22 cellular contexts compared by ENCODE assay signal in the genomic region with DNA sequence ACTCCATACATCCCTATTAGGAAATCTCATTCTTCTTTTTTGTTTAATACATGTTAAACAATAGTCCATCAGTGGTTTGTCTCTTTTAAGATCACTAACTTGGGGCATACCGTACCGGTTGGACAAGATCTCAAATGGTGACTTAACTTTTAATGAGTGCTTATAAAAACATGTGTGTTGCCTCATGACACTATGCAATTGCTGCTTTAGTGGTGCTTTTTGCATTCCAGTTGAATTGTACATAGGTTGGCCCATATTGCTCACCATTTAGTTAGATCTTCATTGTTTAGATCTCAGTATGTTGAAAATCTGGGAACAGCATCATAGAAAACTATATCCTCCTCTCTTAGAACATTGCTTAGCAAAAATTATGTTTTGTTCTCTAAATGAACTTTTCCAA. TPM values are rescaled to one million over a fixed set of nuclear protein-coding genes. Genes with fewer than 3 reads are reported as not detected.
DNase-seq lines count a peak whose midpoint lies in the region; ATAC-seq and TF ChIP-seq lines count a peak whose summit lies in the region.
"Had no signal": no experiment of that assay in that cellular context is flagged by ENCODE, and none has a peak within 500 bp of the region (broad histone marks: within the 10 kb centered on the region; RNA-seq: fewer than 3 reads in every experiment).

No MANE protein-coding gene starts in this region.

- CTCF ChIA-PET in RWPE1 (lab: Yijun Ruan, JAX), result no interaction called here

- no peak overlapping the region for H2BK12ac ChIP-seq in trophoblast cell (ENCODE audit: low read length)

- POLR2A ChIA-PET in RWPE1 (lab: Yijun Ruan, JAX; ENCODE audit: low non-redundant PET), result no interaction called here

- H3K4me3 ChIP-seq in fibroblast of lung (replicated peaks in 1 of 4; ENCODE audit: control extremely low read depth in 1 of 4, insufficient read depth in 1 of 4, low read depth in 3 of 4, low read length in 4 of 4), result no peak overlapping the region
- no peak overlapping the region for H3K4me3 ChIP-seq in trophoblast cell (ENCODE audit: low read depth, low read length)
- H3K4me3 ChIP-seq: gastrocnemius medialis, MG63 had no signal

- no peak overlapping the region for H4K91ac ChIP-seq in trophoblast cell (ENCODE audit: low read depth, low read length)

- H3K9ac ChIP-seq in fibroblast of lung (ENCODE audit: insufficient read depth, low read length) (no peak overlapping the region), trophoblast cell (ENCODE audit: low read length) (no peak overlapping the region)

- no peak overlapping the region for H2BK120ac ChIP-seq in trophoblast cell (ENCODE audit: insufficient read depth, low read length, poor library complexity)

- no peak overlapping the region for H3K14ac ChIP-seq in trophoblast cell (ENCODE audit: low read length)

- no peak overlapping the region for H3K18ac ChIP-seq in trophoblast cell (ENCODE audit: low read length)

- H3K36me3 ChIP-seq in fibroblast of lung (ENCODE audit: control insufficient read depth, insufficient read depth, low read length) (no peaks in the 10 kb centered on the region), trophoblast cell (ENCODE audit: control insufficient read depth in 1 of 2, insufficient read depth in 2 of 2, low read length in 2 of 2) (no peaks in the 10 kb centered on the region)
- H3K36me3 ChIP-seq: gastrocnemius medialis, MG63 had no signal

- H3K4me3 Mint-ChIP-seq in glutamatergic neuron (ENCODE audit: unreplicated experiment), result no peak overlapping the region
- H3K4me3 Mint-ChIP-seq: H9, nephron had no signal

- no peaks in the 10 kb centered on the region for H4K20me1 ChIP-seq in fibroblast of lung (ENCODE audit: control insufficient read depth, extremely low read depth, insufficient read depth, low read length)

- H2AFZ ChIP-seq in fibroblast of lung (ENCODE audit: low read length) (no peak overlapping the region), trophoblast cell (ENCODE audit: insufficient read depth, low read length, poor library complexity) (no peak overlapping the region)

- H3K79me2 ChIP-seq in fibroblast of lung (ENCODE audit: control insufficient read depth, insufficient read depth, low read length) (peaks cover 4% of the 10 kb centered on the region), trophoblast cell (ENCODE audit: control insufficient read depth, insufficient read depth, low read length, poor library complexity) (no peaks in the 10 kb centered on the region)

- no peaks in the 10 kb centered on the region for H3K4me1 Mint-ChIP-seq in glutamatergic neuron (ENCODE audit: low read depth, unreplicated experiment)

- no peak overlapping the region for H3K4ac ChIP-seq in trophoblast cell (ENCODE audit: low read depth, low read length)

- peak; percentile 85 for DNase-seq in EH (ENCODE audit: low read depth)
- peak; percentile 64 for DNase-seq in RWPE1 (ENCODE audit: low spot score)
- peak; percentile 60 to 64 for DNase-seq in fibroblast of lung (ENCODE audit: low read depth in 2 of 2)
- peak; percentile 73 to 91 for DNase-seq in trophoblast cell
- no peak for DNase-seq in NCI-H2171 treated with DMSO at 0.1 percent for 48 hours (lab: John Stamatoyannopoulos, UW)
- no peak for DNase-seq in NCI-H1105 (lab: John Stamatoyannopoulos, UW)
- DNase-seq in glutamatergic neuron, result no peak
- DNase-seq: activated CD4-positive, alpha-beta T cell treated with anti-CD3 and anti-CD28 coated beads for 1 hour; activated CD8-positive, alpha-beta memory T cell treated with anti-CD3 and anti-CD28 coated beads, Interleukin-2, amount 50 U/mL, for 4 hours; activated naive CD4-positive, alpha-beta T cell treated with Interleukin-2 at 50 U/mL for 16 hours; AML-193; COR-L47; gastrocnemius medialis; GF-D8; H9; MG63; NCI-H1930; NCI-H510A; SIG-M5; T-helper 2 cell had no signal

- H3K27ac ChIP-seq in RWPE1, result no peak overlapping the region
- H3K27ac ChIP-seq in fibroblast of lung (ENCODE audit: insufficient read depth, low read length), result no peak overlapping the region
- no peak overlapping the region for H3K27ac ChIP-seq in trophoblast cell (ENCODE audit: low read depth, low read length)
- H3K27ac ChIP-seq: gastrocnemius medialis had no signal

- TF ChIP-seq CTCF in RWPE1 (conservative IDR thresholded peaks at IDR 0.05; ENCODE audit: low read depth) (no peak), fibroblast of lung (conservative IDR thresholded peaks at IDR 0.05 in 1 of 2, IDR thresholded peaks at IDR 0.05 in 1 of 2; ENCODE audit: low read depth in 1 of 2, low read length in 2 of 2) (no peak), glutamatergic neuron (IDR thresholded peaks at IDR 0.05; ENCODE audit: partially characterized antibody, unreplicated experiment) (no peak)

- no peak overlapping the region for H3K23ac ChIP-seq in trophoblast cell (ENCODE audit: low read length)

- no peaks in the 10 kb centered on the region for H3K9me3 Mint-ChIP-seq in glutamatergic neuron (ENCODE audit: unreplicated experiment)
- H3K9me3 Mint-ChIP-seq: H9, nephron had no signal

- H4K12ac ChIP-seq in trophoblast cell (ENCODE audit: low read depth, low read length), result no peak overlapping the region

- no peak overlapping the region for H2BK5ac ChIP-seq in trophoblast cell (ENCODE audit: low read depth, low read length, poor library complexity)

- H2AK5ac ChIP-seq in trophoblast cell (ENCODE audit: low read length), result no peak overlapping the region

- H3K36me3 Mint-ChIP-seq in glutamatergic neuron (ENCODE audit: unreplicated experiment), result peaks cover 7% of the 10 kb centered on the region

- no peaks in the 10 kb centered on the region for H3K27me3 ChIP-seq in fibroblast of lung (ENCODE audit: control insufficient read depth, insufficient read depth, low read length)
- no peaks in the 10 kb centered on the region for H3K27me3 ChIP-seq in trophoblast cell (ENCODE audit: insufficient read depth, low read length)
- H3K27me3 ChIP-seq: gastrocnemius medialis, MG63 had no signal

- H3K4me1 ChIP-seq in fibroblast of lung (ENCODE audit: control insufficient read depth, extremely low read depth, insufficient read depth, low read length), result peaks cover 2% of the 10 kb centered on the region
- peaks cover 0 to 1% of the 10 kb centered on the region in 2 experiments for H3K4me1 ChIP-seq in trophoblast cell (ENCODE audit: control insufficient read depth in 1 of 2, insufficient read depth in 2 of 2, low read length in 2 of 2)

- no peaks in the 10 kb centered on the region for H3K9me3 ChIP-seq in fibroblast of lung (ENCODE audit: control insufficient read depth, insufficient read depth, low read depth, low read length)
- H3K9me3 ChIP-seq in trophoblast cell (ENCODE audit: insufficient read depth, low read depth, low read length), result no peaks in the 10 kb centered on the region
- H3K9me3 ChIP-seq: gastrocnemius medialis, MG63 had no signal

- no peak overlapping the region for H3K4me2 ChIP-seq in fibroblast of lung (ENCODE audit: extremely low read depth, insufficient read depth, low read length)
- H3K4me2 ChIP-seq in trophoblast cell (ENCODE audit: low read length), result no peak overlapping the region

- no CpG with 5 or more reads among the region's 2 CpGs for WGBS in trophoblast cell (ENCODE audit: extremely low coverage, insufficient coverage, insufficient read length)

- H3K27ac Mint-ChIP-seq in glutamatergic neuron (ENCODE audit: unreplicated experiment), result no peak overlapping the region
- H3K27ac Mint-ChIP-seq: H9, nephron had no signal

- no peaks in the 10 kb centered on the region for H3K79me1 ChIP-seq in trophoblast cell (ENCODE audit: low read length)

- H3K27me3 Mint-ChIP-seq in glutamatergic neuron (ENCODE audit: unreplicated experiment), result no peaks in the 10 kb centered on the region

- H4K8ac ChIP-seq in trophoblast cell (ENCODE audit: low read depth, low read length), result no peak overlapping the region

- no peak for ATAC-seq in GM18517 (IDR thresholded peaks at IDR 0.05; ENCODE audit: unreplicated experiment)
- ATAC-seq: gastrocnemius medialis had no signal

RNA-seq across cellular contexts. Expression of a gene that starts 17.8 kb away (rescaled TPM):
- total RNA-seq in fibroblast of lung, result 13.4 and 17.3 TPM in 2 replicates
- 21.7 and 22.5 TPM in 2 replicates for polyA plus RNA-seq in fibroblast of lung
- polyA plus RNA-seq in fibroblast of lung (2012), result 10.9 and 12.8 TPM in 2 replicates
- polyA minus RNA-seq in fibroblast of lung (ENCODE audit: low replicate concordance), result 2.5 and 7.0 TPM in 2 replicates
- 9.3 and 9.5 TPM in 2 replicates for polyA plus RNA-seq in trophoblast cell (2013)
- 11.1 TPM for total RNA-seq in glutamatergic neuron (ENCODE audit: unreplicated experiment)

RNA-seq across cellular contexts. Expression of a gene that starts 18.2 kb away (rescaled TPM):
- total RNA-seq in fibroblast of lung, result 17.7 and 20.6 TPM in 2 replicates
- 14.6 and 15.4 TPM in 2 replicates for polyA plus RNA-seq in fibroblast of lung
- 7.4 and 9.4 TPM in 2 replicates for polyA plus RNA-seq in fibroblast of lung (2012)
- 2.1 and 4.2 TPM in 2 replicates for polyA minus RNA-seq in fibroblast of lung (ENCODE audit: low replicate concordance)
- polyA plus RNA-seq in trophoblast cell (2013), result 9.9 and 10.7 TPM in 2 replicates
- 41.2 TPM for total RNA-seq in glutamatergic neuron (ENCODE audit: unreplicated experiment)

Comparison
In these comparisons a context has a peak if more than half of its experiments do, and no peak if none do; other contexts are left out.
1. DNase-seq: peak in EH (single experiment), RWPE1 (single experiment), fibroblast of lung (2 of 2) and trophoblast cell (2 of 2); none in NCI-H2171 treated with DMSO at 0.1 percent for 48 hours (single experiment), NCI-H1105 (single experiment) and glutamatergic neuron (single experiment).